In the genomic region with DNA sequence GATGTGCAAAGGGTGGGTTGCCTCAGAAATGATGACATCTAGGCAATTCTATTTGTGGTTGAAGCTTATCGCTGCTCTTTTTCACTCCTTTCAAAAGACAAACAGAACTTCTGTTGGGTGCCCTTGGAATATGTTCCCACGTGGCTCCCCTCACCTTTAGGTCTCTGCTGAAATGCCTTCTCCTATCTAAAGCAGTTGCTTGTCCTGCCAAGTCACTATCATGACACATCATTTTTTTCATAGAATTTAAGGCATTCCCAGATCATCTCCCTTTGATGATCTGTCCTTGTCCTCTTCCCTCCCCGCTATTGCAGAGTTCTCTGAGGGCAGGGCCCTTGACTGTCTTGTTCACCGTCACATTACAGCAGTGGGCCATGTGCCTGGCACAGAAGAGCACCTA, we compare ENCODE assay signal across 20 cellular contexts.
DNase-seq lines count a peak whose midpoint lies in the region; ATAC-seq, FAIRE-seq and TF ChIP-seq lines count a peak whose summit lies in the region.
"Had no signal": no experiment of that assay in that cellular context is flagged by ENCODE, and none has a peak within 500 bp of the region (broad histone marks: within the 10 kb centered on the region; RNA-seq: fewer than 3 reads in every experiment).

No MANE protein-coding gene starts in this region.

- no peak overlapping the region for H3K9ac ChIP-seq in K562 (ENCODE audit: insufficient read depth in 1 of 2, low read depth in 2 of 2, low read length in 2 of 2)
- H3K9ac ChIP-seq: GM23248 had no signal

- TF ChIP-seq POLR2A in A549 (IDR thresholded peaks at IDR 0.05; ENCODE audit: low read length): no peak
- no peak for TF ChIP-seq POLR2A in K562 (conservative IDR thresholded peaks at IDR 0.05)

- no peak overlapping the region for H3K4me2 ChIP-seq in A549
- H3K4me2 ChIP-seq in K562 (ENCODE audit: insufficient read depth, low read length): no peak overlapping the region

- H4K20me1 ChIP-seq in K562 (replicated peaks; ENCODE audit: control insufficient read depth, insufficient read depth, low read length): no peaks in the 10 kb centered on the region; the same call in 1 of the 2 replicates

- H3K4me3 ChIP-seq in A549 (no peak overlapping the region), K562 (no peak overlapping the region), muscle layer of duodenum (ENCODE audit: low read depth in 1 of 2, low read length in 2 of 2) (no peak overlapping the region)
- H3K4me3 ChIP-seq: GM23248 had no signal

- peaks cover 29% of the 10 kb centered on the region; the same call in 1 of the 3 replicates for H3K36me3 ChIP-seq in K562 (ENCODE audit: control insufficient read depth, insufficient read depth, low read length)
- H3K36me3 ChIP-seq in muscle layer of duodenum (ENCODE audit: control insufficient read depth in 1 of 2, insufficient read depth in 2 of 2, low read length in 2 of 2): no peaks in the 10 kb centered on the region

- TF ChIP-seq EP300 in A549 (IDR thresholded peaks at IDR 0.05) (no peak), K562 (IDR thresholded peaks at IDR 0.05; ENCODE audit: low read length) (no peak)

- POLR2A ChIA-PET in A549 (lab: Yijun Ruan, JAX) (no interaction called here), K562 (lab: Yijun Ruan, JAX) (no interaction called here)

- no peak for FAIRE-seq in A549 (lab: Jason Lieb, UNC)
- FAIRE-seq in K562 (lab: Jason Lieb, UNC): no peak
- no peak for FAIRE-seq in RCC 7860 (lab: Jason Lieb, UNC)
- FAIRE-seq in urothelium cell line (lab: Jason Lieb, UNC): no peak
- FAIRE-seq: GM12891, GM18507, H1 had no signal

- intact Hi-C loops in K562 (cut with micrococcal nuclease): no loop called here

- ATAC-seq in A549: no peak
- ATAC-seq in K562: no peak

- WGBS in A549 (ENCODE audit: missing lambda C conversion rate): 44% methylated on average over 4 of the region's 4 CpGs
- 46% methylated on average over 4 of the region's 4 CpGs for WGBS in K562 (ENCODE audit: insufficient coverage, low coverage, missing lambda C conversion rate)

- no peak overlapping the region for H2AFZ ChIP-seq in K562 (ENCODE audit: low read depth, low read length)
- H2AFZ ChIP-seq: GM23248 had no signal

- DNase-seq in A549 (ENCODE audit: low read depth in 1 of 2, low spot score in 1 of 2) (no peak), K562 (ENCODE audit: extremely low read depth in 1 of 4, low spot score in 3 of 4) (peak in 1 of 4 experiments; percentile 4), RCC 7860 (ENCODE audit: low spot score) (no peak), NCI-H2107 treated with DMSO at 0.1 percent for 48 hours (lab: John Stamatoyannopoulos, UW; ENCODE audit: unreplicated experiment) (no peak), urothelium cell line (ENCODE audit: low spot score) (no peak)
- DNase-seq: 8988T; C1 segment of cervical spinal cord; Calu3; CD4-positive, alpha-beta memory T cell; COR-L47; DMS53; DMS79 treated with DMSO at 0.1 percent for 48 hours; GF-D8; GM23248; H7; HCEC 1CT had no signal

- H3K4me1 ChIP-seq in A549 (no peaks in the 10 kb centered on the region), K562 (replicated peaks in 1 of 2; ENCODE audit: control insufficient read depth in 2 of 2, insufficient read depth in 2 of 2, low read length in 2 of 2) (peaks cover 0 to 2% of the 10 kb centered on the region in 2 experiments; a peak in 1 of 5 replicates), muscle layer of duodenum (ENCODE audit: control insufficient read depth in 1 of 2, insufficient read depth in 2 of 2, low read length in 2 of 2) (no peaks in the 10 kb centered on the region)

- in situ Hi-C loops in K562 (cut with MboI): no loop called here

- no peaks in the 10 kb centered on the region for H3K27me3 ChIP-seq in K562 (ENCODE audit: control insufficient read depth in 2 of 2, insufficient read depth in 2 of 2, low read length in 2 of 2)
- no peaks in the 10 kb centered on the region for H3K27me3 ChIP-seq in muscle layer of duodenum (ENCODE audit: low read depth, low read length)

- H3K79me2 ChIP-seq in K562 (ENCODE audit: control insufficient read depth, insufficient read depth, low read length): no peaks in the 10 kb centered on the region

- no TSS peak for BruUV-seq in K562 (replicated peaks; lab: Mats Ljungman, UMichigan)

- no peaks in the 10 kb centered on the region for H3K9me1 ChIP-seq in K562 (ENCODE audit: control insufficient read depth, insufficient read depth, low read length)

- CTCF ChIA-PET in A549 (lab: Yijun Ruan, JAX): interaction anchor here (0.9 to 1.2 kb wide), 3 partner anchors 169 to 661 kb away, joined by 3 to 5 read pairs (median 4); no protein-coding TSS in a partner anchor
- CTCF ChIA-PET in K562 (lab: Yijun Ruan, JAX; ENCODE audit: low intra/inter-chr PET ratio): no interaction called here

- no peak for TF ChIP-seq CTCF in A549 (IDR thresholded peaks at IDR 0.05)
- TF ChIP-seq CTCF in K562 (IDR thresholded peaks at IDR 0.05 in 2 of 3, conservative IDR thresholded peaks at IDR 0.05 in 1 of 3; ENCODE audit: insufficient read depth in 2 of 3, low read depth in 1 of 3, low read length in 3 of 3): no peak

- TF ChIP-seq RAD21 in A549 (conservative IDR thresholded peaks at IDR 0.05 in 1 of 2, IDR thresholded peaks at IDR 0.05 in 1 of 2) (no peak), K562 (CRISPR knock-in tag; conservative IDR thresholded peaks at IDR 0.05 in 1 of 2, IDR thresholded peaks at IDR 0.05 in 1 of 2) (no peak)

- H3K9me3 ChIP-seq in A549 (no peaks in the 10 kb centered on the region), K562 (replicated peaks; ENCODE audit: control insufficient read depth, insufficient read depth, low read depth, low read length) (no peaks in the 10 kb centered on the region), muscle layer of duodenum (ENCODE audit: control insufficient read depth in 1 of 2, low read length in 2 of 2) (no peaks in the 10 kb centered on the region)

- H3K27ac ChIP-seq in A549 (no peak overlapping the region), K562 (ENCODE audit: extremely low read depth, low read depth, low read length) (no peak overlapping the region), muscle layer of duodenum (ENCODE audit: low read length) (peak overlapping the region; percentile 2)
- H3K27ac ChIP-seq: GM23248 had no signal

TF ChIP-seq in A549, 52 proteins besides CTCF, POLR2A, EP300 and RAD21:
- peak; percentile 35 for TF ChIP-seq MAFK (IDR thresholded peaks at IDR 0.05; ENCODE audit: partially characterized antibody)
- TF ChIP-seq NFE2L2 (conservative IDR thresholded peaks at IDR 0.05; ENCODE audit: low read length): peak; percentile 38; the same call in 1 of the 2 replicates
- TF ChIP-seq, protein P1, sequence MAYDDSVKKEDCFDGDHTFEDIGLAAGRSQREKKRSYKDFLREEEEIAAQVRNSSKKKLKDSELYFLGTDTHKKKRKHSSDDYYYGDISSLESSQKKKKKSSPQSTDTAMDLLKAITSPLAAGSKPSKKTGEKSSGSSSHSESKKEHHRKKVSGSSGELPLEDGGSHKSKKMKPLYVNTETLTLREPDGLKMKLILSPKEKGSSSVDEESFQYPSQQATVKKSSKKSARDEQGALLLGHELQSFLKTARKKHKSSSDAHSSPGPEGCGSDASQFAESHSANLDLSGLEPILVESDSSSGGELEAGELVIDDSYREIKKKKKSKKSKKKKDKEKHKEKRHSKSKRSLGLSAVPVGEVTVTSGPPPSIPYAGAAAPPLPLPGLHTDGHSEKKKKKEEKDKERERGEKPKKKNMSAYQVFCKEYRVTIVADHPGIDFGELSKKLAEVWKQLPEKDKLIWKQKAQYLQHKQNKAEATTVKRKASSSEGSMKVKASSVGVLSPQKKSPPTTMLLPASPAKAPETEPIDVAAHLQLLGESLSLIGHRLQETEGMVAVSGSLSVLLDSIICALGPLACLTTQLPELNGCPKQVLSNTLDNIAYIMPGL (CRISPR knock-in tag; IDR thresholded peaks at IDR 0.05; ENCODE audit: borderline replicate concordance): no peak
- TF ChIP-seq KDM1A (IDR thresholded peaks at IDR 0.05; ENCODE audit: low read depth): no peak
- no peak for TF ChIP-seq ZC3H11A (IDR thresholded peaks at IDR 0.05)

TF ChIP-seq in K562, 482 proteins besides CTCF, POLR2A, EP300 and RAD21 (continues in another document):
- no peak for TF ChIP-seq ILK (tag; IDR thresholded peaks at IDR 0.05; ENCODE audit: borderline replicate concordance, low read depth)
- TF ChIP-seq NFE2L1 (tag; IDR thresholded peaks at IDR 0.05; ENCODE audit: borderline replicate concordance, low read depth): peak; percentile 32; the same call in 1 of the 2 replicates
- peak; percentile 82 for TF ChIP-seq MAFG (tag; conservative IDR thresholded peaks at IDR 0.05)
- TF ChIP-seq CBFA2T2 (conservative IDR thresholded peaks at IDR 0.05): no peak
- TF ChIP-seq GABPA (tag; conservative IDR thresholded peaks at IDR 0.05; ENCODE audit: low read depth): no peak
- peak; percentile 51; the same call in 1 of the 2 replicates for TF ChIP-seq MAFK (IDR thresholded peaks at IDR 0.05; ENCODE audit: low read length)
- TF ChIP-seq HDGF (IDR thresholded peaks at IDR 0.05): no peak
- TF ChIP-seq BACH1 (tag; IDR thresholded peaks at IDR 0.05): 0 out of 2 replicates have a peak, but pooled peaks have one; percentile 64
- TF ChIP-seq PTBP1 (IDR thresholded peaks at IDR 0.05; ENCODE audit: low read depth, low read length): no peak
- TF ChIP-seq TBL1XR1 (IDR thresholded peaks at IDR 0.05; ENCODE audit: low read length in 2 of 2): no peak
- peak; percentile 58; the same call in 1 of the 2 replicates for TF ChIP-seq MAFF (IDR thresholded peaks at IDR 0.05; ENCODE audit: low read length)
- no peak for TF ChIP-seq HNRNPH1 (optimal IDR thresholded peaks at IDR 0.05; ENCODE audit: low read depth, low read length)
- TF ChIP-seq, protein P2, sequence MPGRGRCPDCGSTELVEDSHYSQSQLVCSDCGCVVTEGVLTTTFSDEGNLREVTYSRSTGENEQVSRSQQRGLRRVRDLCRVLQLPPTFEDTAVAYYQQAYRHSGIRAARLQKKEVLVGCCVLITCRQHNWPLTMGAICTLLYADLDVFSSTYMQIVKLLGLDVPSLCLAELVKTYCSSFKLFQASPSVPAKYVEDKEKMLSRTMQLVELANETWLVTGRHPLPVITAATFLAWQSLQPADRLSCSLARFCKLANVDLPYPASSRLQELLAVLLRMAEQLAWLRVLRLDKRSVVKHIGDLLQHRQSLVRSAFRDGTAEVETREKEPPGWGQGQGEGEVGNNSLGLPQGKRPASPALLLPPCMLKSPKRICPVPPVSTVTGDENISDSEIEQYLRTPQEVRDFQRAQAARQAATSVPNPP (IDR thresholded peaks at IDR 0.05; ENCODE audit: borderline replicate concordance, insufficient read depth, insufficient read length): no peak
- TF ChIP-seq NFE2 (IDR thresholded peaks at IDR 0.05; ENCODE audit: low read depth): peak; percentile 55
- TF ChIP-seq C11orf30 (IDR thresholded peaks at IDR 0.05; ENCODE audit: low read depth): peak; percentile 78
- TF ChIP-seq POLR3A (IDR thresholded peaks at IDR 0.05; ENCODE audit: borderline replicate concordance, extremely low read depth, insufficient read depth, insufficient read length): no peak
- TF ChIP-seq ZBTB8A (IDR thresholded peaks at IDR 0.05; ENCODE audit: partially characterized antibody): no peak
- TF ChIP-seq DDX20 (tag; IDR thresholded peaks at IDR 0.05; ENCODE audit: low read depth): no peak
- TF ChIP-seq SETDB1 (IDR thresholded peaks at IDR 0.05; ENCODE audit: low read length): no peak
- TF ChIP-seq ZNF316 (IDR thresholded peaks at IDR 0.05): peak; percentile 91
